ENCODE assay signal across 16 cellular contexts in the genomic region with DNA sequence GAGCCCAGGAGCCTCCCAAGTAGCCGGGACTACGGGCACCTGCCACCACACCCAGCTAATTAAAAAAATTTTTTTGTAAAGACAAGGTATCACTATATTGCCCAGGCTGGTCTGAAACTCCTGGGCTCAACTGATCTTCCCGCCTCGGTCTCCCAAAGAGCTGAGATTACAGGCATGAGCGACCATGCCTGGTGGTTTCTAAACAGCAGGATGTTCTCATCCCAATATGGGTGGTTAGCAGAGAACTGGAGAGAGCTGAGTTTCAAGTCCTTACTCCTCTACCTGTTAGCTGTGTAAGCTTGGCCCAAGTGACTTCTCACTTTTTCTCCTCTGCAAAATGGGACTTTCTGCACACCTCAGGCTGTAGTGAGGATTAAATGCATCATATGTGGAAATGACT. TPM values are rescaled to one million over a fixed set of nuclear protein-coding genes. Genes with fewer than 3 reads are reported as not detected.
A peak's percentile ranks its signal among the peaks of the same experiment; 100 is the strongest.
DNase-seq lines count a peak whose midpoint lies in the region; ATAC-seq, FAIRE-seq and TF ChIP-seq lines count a peak whose summit lies in the region.
"Had no signal": no experiment of that assay in that cellular context is flagged by ENCODE, and none has a peak within 500 bp of the region (broad histone marks: within the 10 kb centered on the region; RNA-seq: fewer than 3 reads in every experiment).

No MANE protein-coding gene starts in this region.

- POLR2A ChIA-PET in A549 (lab: Yijun Ruan, JAX), result interaction anchor here (0.9 to 1.3 kb wide), 2 partner anchors 20 to 55 kb away, joined by 4 to 5 read pairs; partner anchors contain the start of genes B9D2 and DMAC2
- POLR2A ChIA-PET in RWPE1 (lab: Yijun Ruan, JAX; ENCODE audit: low non-redundant PET), result interaction anchor here (0.7 kb wide), 1 partner anchor 14 kb away, joined by 3 read pairs; no protein-coding TSS in a partner anchor

- H3K4me2 ChIP-seq in A549, result no peak overlapping the region

- WGBS in A549 (ENCODE audit: missing lambda C conversion rate), result 85% methylated on average over 5 of the region's 5 CpGs

- no peak for TF ChIP-seq POLR2A in A549 (IDR thresholded peaks at IDR 0.05; ENCODE audit: low read length)

- no peak for TF ChIP-seq RAD21 in A549 (conservative IDR thresholded peaks at IDR 0.05 in 1 of 2, IDR thresholded peaks at IDR 0.05 in 1 of 2)

- TF ChIP-seq CTCF in A549 (IDR thresholded peaks at IDR 0.05) (no peak), RWPE1 (conservative IDR thresholded peaks at IDR 0.05; ENCODE audit: low read depth) (no peak)

- ATAC-seq in A549 (no peak), GM19455 (IDR thresholded peaks at IDR 0.05; ENCODE audit: unreplicated experiment) (no peak)
- ATAC-seq: K562 had no signal

- TF ChIP-seq EP300 in A549 (IDR thresholded peaks at IDR 0.05), result no peak

- FAIRE-seq in A549 (lab: Jason Lieb, UNC), result peak; percentile 76
- FAIRE-seq: K562 had no signal

- H3K4me1 ChIP-seq in A549, result no peaks in the 10 kb centered on the region
- H3K4me1 ChIP-seq: Caco-2, HAP-1 had no signal

- in situ Hi-C loops in Caki2 (cut with HindIII; ENCODE audit: low pct_unique_long_range_greater_than_20kb, low sequenced_read_pairs), result no loop called here

- CTCF ChIA-PET in A549 (lab: Yijun Ruan, JAX) (interaction anchor here (0.9 to 2.5 kb wide), 6 partner anchors 11 to 180 kb away, joined by 3 to 7 read pairs (median 4); partner anchors contain the start of genes B9D2 and DMAC2), RWPE1 (lab: Yijun Ruan, JAX) (interaction anchor here (1.0 kb wide), 1 partner anchor 65 kb away, joined by 4 read pairs; no protein-coding TSS in a partner anchor)

- H3K4me3 ChIP-seq in A549, result no peak overlapping the region
- H3K4me3 ChIP-seq: HAP-1, K562 had no signal

- DNase-seq in A549 (ENCODE audit: low read depth in 1 of 2, low spot score in 1 of 2) (no peak), Caki2 (ENCODE audit: low read depth) (peak; percentile 50), RWPE1 (ENCODE audit: low spot score) (no peak), kidney glomerular epithelial cell (lab: John Stamatoyannopoulos, UW) (peak; percentile 12), superior temporal gyrus (ENCODE audit: extremely low spot score) (no peak), NCI-H1930 (lab: John Stamatoyannopoulos, UW) (no peak)
- no peak for DNase-seq in stimulated activated naive CD4-positive, alpha-beta T cell treated with Interleukin-2 at 50 U/mL for 16 hours (lab: John Stamatoyannopoulos, UW)
- DNase-seq: Caco-2; CD8-positive, alpha-beta memory T cell; DMS53; GF-D8; GOT3 had no signal

- H3K9me3 ChIP-seq in A549, result no peaks in the 10 kb centered on the region
- H3K9me3 ChIP-seq: Caco-2, HAP-1 had no signal

- H3K27ac ChIP-seq in A549 (no peak overlapping the region), RWPE1 (peak overlapping the region; percentile 90)
- H3K27ac ChIP-seq: HL-60 had no signal

TF ChIP-seq in A549, 52 proteins besides CTCF, POLR2A, EP300 and RAD21:
- no peak for TF ChIP-seq EHF (CRISPR knock-in tag; IDR thresholded peaks at IDR 0.05)
- TF ChIP-seq CHD2 (IDR thresholded peaks at IDR 0.05; ENCODE audit: low read length, partially characterized antibody), result no peak

RNA-seq across cellular contexts. Expression of gene TMEM91, which starts 8.0 kb away (rescaled TPM):
- 5.2 and 6.8 TPM in 2 replicates for polyA plus RNA-seq in A549 (2011; rRNA removed)
- polyA plus RNA-seq in A549 (2012; cell fraction: cytosol; rRNA removed), result 3.8 and 4.8 TPM in 2 replicates
- polyA plus RNA-seq in A549 (2012; cell fraction: nucleus; rRNA removed), result 42.0 and 58.0 TPM in 2 replicates
- polyA plus RNA-seq in A549 (2017; fragmentation: RNase III; extraction: RNeasy Plus Mini Kit Qiagen cat#74134 plus additional on column Dnase treatment), result 3.7 to 4.6 TPM (median 4.0 TPM) in 3 replicates
- 15.4 and 20.2 TPM in 2 replicates for polyA minus RNA-seq in A549 (2011; rRNA and poly(A)+ RNA removed)
- 4.1 and 7.5 TPM in 2 replicates for total RNA-seq in Caki2 (2014; rRNA removed; shearing (Covaris generic); ENCODE audit: low replicate concordance)

RNA-seq across cellular contexts. Expression of gene EXOSC5, which starts 12.8 kb away (rescaled TPM):
- 63.7 and 72.3 TPM in 2 replicates for polyA plus RNA-seq in A549 (2011; rRNA removed)
- polyA plus RNA-seq in A549 (2012; cell fraction: cytosol; rRNA removed), result 177 and 195 TPM in 2 replicates
- polyA plus RNA-seq in A549 (2012; cell fraction: nucleus; rRNA removed), result 145 and 165 TPM in 2 replicates
- polyA plus RNA-seq in A549 (2017; fragmentation: RNase III; extraction: RNeasy Plus Mini Kit Qiagen cat#74134 plus additional on column Dnase treatment), result 99.0 to 109 TPM (median 103 TPM) in 3 replicates
- polyA minus RNA-seq in A549 (2011; rRNA and poly(A)+ RNA removed), result 17.8 and 26.2 TPM in 2 replicates
- total RNA-seq in Caki2 (2014; rRNA removed; shearing (Covaris generic); ENCODE audit: low replicate concordance), result 78.5 and 97.8 TPM in 2 replicates

RNA-seq across cellular contexts. Expression of gene BCKDHA, which starts 13.3 kb away (rescaled TPM):
- 42.9 and 43.9 TPM in 2 replicates for polyA plus RNA-seq in A549 (2011; rRNA removed)
- polyA plus RNA-seq in A549 (2012; cell fraction: cytosol; rRNA removed), result 62.0 and 96.3 TPM in 2 replicates
- polyA plus RNA-seq in A549 (2012; cell fraction: nucleus; rRNA removed), result 96.2 and 124 TPM in 2 replicates
- polyA plus RNA-seq in A549 (2017; fragmentation: RNase III; extraction: RNeasy Plus Mini Kit Qiagen cat#74134 plus additional on column Dnase treatment), result 39.2 to 46.4 TPM (median 44.4 TPM) in 3 replicates
- 36.4 and 39.4 TPM in 2 replicates for polyA minus RNA-seq in A549 (2011; rRNA and poly(A)+ RNA removed)
- total RNA-seq in Caki2 (2014; rRNA removed; shearing (Covaris generic); ENCODE audit: low replicate concordance), result 121 and 196 TPM in 2 replicates

RNA-seq across cellular contexts. Expression of gene B9D2, which starts 20.4 kb away (rescaled TPM):
- polyA plus RNA-seq in A549 (2011; rRNA removed) (17.5 and 19.6 TPM in 2 replicates), A549 (2017; fragmentation: RNase III; extraction: RNeasy Plus Mini Kit Qiagen cat#74134 plus additional on column Dnase treatment) (22.5 to 26.1 TPM (median 24.4 TPM) in 3 replicates)
- 45.5 and 46.6 TPM in 2 replicates for polyA plus RNA-seq in A549 (2012; cell fraction: cytosol; rRNA removed)
- polyA plus RNA-seq in A549 (2012; cell fraction: nucleus; rRNA removed), result 36.9 and 40.6 TPM in 2 replicates
- polyA minus RNA-seq in A549 (2011; rRNA and poly(A)+ RNA removed), result 3.8 and 7.4 TPM in 2 replicates
- 15.1 and 35.0 TPM in 2 replicates for total RNA-seq in Caki2 (2014; rRNA removed; shearing (Covaris generic); ENCODE audit: low replicate concordance)

RNA-seq across cellular contexts. Expression of gene TGFB1, which starts 30.6 kb away (rescaled TPM):
- polyA plus RNA-seq in A549 (2011; rRNA removed), result 6.0 and 13.2 TPM in 2 replicates
- polyA plus RNA-seq in A549 (2012; cell fraction: cytosol; rRNA removed), result 21.3 and 30.8 TPM in 2 replicates
- polyA plus RNA-seq in A549 (2012; cell fraction: nucleus; rRNA removed), result 70.8 and 74.9 TPM in 2 replicates
- 63.4 to 86.4 TPM (median 83.2 TPM) in 3 replicates for polyA plus RNA-seq in A549 (2017; fragmentation: RNase III; extraction: RNeasy Plus Mini Kit Qiagen cat#74134 plus additional on column Dnase treatment)
- polyA minus RNA-seq in A549 (2011; rRNA and poly(A)+ RNA removed), result 24.8 and 51.1 TPM in 2 replicates
- 5.2 and 7.2 TPM in 2 replicates for total RNA-seq in Caki2 (2014; rRNA removed; shearing (Covaris generic); ENCODE audit: low replicate concordance)

Comparison
In these comparisons a context has a peak if more than half of its experiments do, and no peak if none do; other contexts are left out.
1. DNase-seq: peak in Caki2 (single experiment) and kidney glomerular epithelial cell (single experiment); none in A549 (0 of 2), RWPE1 (single experiment), superior temporal gyrus (single experiment), NCI-H1930 (0 of 2) and stimulated activated naive CD4-positive, alpha-beta T cell treated with Interleukin-2 at 50 U/mL for 16 hours (single experiment).